ENCODE assay signal across 27 cellular contexts in the genomic region with DNA sequence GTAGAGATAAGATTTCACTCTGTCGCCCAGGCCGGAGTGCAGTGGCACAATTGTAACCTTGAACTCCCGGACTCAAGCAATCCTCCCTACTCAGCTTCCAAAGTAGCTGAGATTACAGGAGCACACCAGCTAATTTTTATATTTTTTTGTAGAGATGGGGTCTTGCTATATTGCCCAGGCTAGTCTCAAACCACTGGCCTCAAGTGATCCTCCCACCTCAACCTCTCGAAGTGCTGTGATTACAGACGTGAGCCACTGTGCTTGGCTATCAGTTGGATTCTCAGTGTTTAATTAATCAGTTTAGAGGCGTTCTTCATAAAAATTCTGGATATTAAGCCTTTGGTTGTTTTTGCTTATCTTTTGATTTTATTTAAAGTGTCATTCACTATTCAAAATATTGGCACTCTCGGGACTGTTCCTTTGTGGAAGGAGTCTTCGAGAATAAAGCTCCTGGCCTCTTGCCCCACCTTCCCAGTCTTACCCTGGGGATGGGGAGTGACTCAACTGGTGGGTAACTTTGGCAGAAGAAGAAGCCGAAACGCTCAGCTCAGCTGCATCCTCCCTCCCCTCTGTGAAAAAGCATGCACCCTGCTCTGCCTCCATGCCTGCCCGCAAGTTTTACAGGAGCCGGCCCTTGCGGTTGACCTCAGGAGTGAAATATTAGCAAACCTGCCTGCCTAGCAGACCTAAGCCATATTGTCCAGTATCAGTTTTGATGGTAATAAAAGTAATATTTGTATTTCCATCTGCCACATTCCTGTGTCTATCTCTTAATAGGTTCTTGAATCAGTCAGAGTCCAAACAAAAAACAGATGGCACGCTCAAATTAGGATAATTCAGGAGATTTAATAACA. TPM values are rescaled to one million over a fixed set of nuclear protein-coding genes. Genes with fewer than 3 reads are reported as not detected.
DNase-seq lines count a peak whose midpoint lies in the region; ATAC-seq and TF ChIP-seq lines count a peak whose summit lies in the region.
"Had no signal": no experiment of that assay in that cellular context is flagged by ENCODE, and none has a peak within 500 bp of the region (broad histone marks: within the 10 kb centered on the region; RNA-seq: fewer than 3 reads in every experiment).

No MANE protein-coding gene starts in this region.

- H2AFZ ChIP-seq in SK-N-SH (ENCODE audit: low read depth), result no peak overlapping the region

- CTCF ChIA-PET in SK-N-SH (lab: Yijun Ruan, JAX), result no interaction called here

- no peak overlapping the region for H3K27ac ChIP-seq in SK-N-SH (ENCODE audit: low read depth in 2 of 2, low read length in 1 of 2)
- H3K27ac ChIP-seq: HL-60, left lung, psoas muscle, RWPE1, skin epidermis, tibial nerve had no signal

- no peak for TF ChIP-seq POLR2A in GM18505 (IDR thresholded peaks at IDR 0.05; ENCODE audit: borderline replicate concordance, extremely low read depth, insufficient read depth, insufficient read length)

- no peaks in the 10 kb centered on the region for H3K79me2 ChIP-seq in SK-N-SH (ENCODE audit: insufficient read depth)

- POLR2A ChIA-PET in SK-N-SH (lab: Yijun Ruan, JAX), result no interaction called here

- TF ChIP-seq CTCF in SK-N-SH (IDR thresholded peaks at IDR 0.05) (no peak), fibroblast of the aortic adventitia (IDR thresholded peaks at IDR 0.05; ENCODE audit: insufficient read depth, low read length) (no peak)

- TF ChIP-seq EP300 in SK-N-SH (IDR thresholded peaks at IDR 0.05; ENCODE audit: borderline replicate concordance in 1 of 2, low read depth in 1 of 2, low read length in 1 of 2), result no peak; a peak in 1 of 4 replicates

- H3K9me2 ChIP-seq in SK-N-SH, result no peaks in the 10 kb centered on the region

- no peak overlapping the region for H3K9ac ChIP-seq in SK-N-SH

- no peaks in the 10 kb centered on the region for H3K9me3 ChIP-seq in SK-N-SH
- H3K9me3 ChIP-seq: BE2C, left lung, psoas muscle, tibial nerve had no signal

- H3K4me2 ChIP-seq in SK-N-SH, result no peak overlapping the region

- H3K36me3 ChIP-seq in SK-N-SH (replicated peaks in 1 of 2; ENCODE audit: control insufficient read depth in 1 of 2, insufficient read depth in 2 of 2, low read length in 1 of 2), result no peaks in the 10 kb centered on the region
- H3K36me3 ChIP-seq: BE2C, left lung, tibial nerve had no signal

- DNase-seq in NCI-H82 (lab: John Stamatoyannopoulos, UW), result peak; percentile 47
- no peak for DNase-seq in NCI-H82 treated with DMSO at 0.1 percent for 48 hours (lab: John Stamatoyannopoulos, UW; ENCODE audit: unreplicated experiment)
- peak; percentile 33 for DNase-seq in SK-N-SH
- DNase-seq in fibroblast of the aortic adventitia (ENCODE audit: low read depth), result peak; percentile 60
- DNase-seq in nucleus accumbens (lab: John Stamatoyannopoulos, UW), result no peak
- no peak for DNase-seq in foreskin melanocyte
- DNase-seq in GF-D8 (lab: John Stamatoyannopoulos, UW), result no peak
- DNase-seq: 8988T; activated CD4-positive, CD25-positive, alpha-beta regulatory T cell treated with anti-CD3 and anti-CD28 coated beads, Interleukin-2, amount 50 U/mL, for 72 hours; activated CD8-positive, alpha-beta T cell treated with anti-CD3 and anti-CD28 coated beads, Interleukin-2, amount 10 ng/mL, durations not matched to agents 7 days and 5 days; activated naive CD4-positive, alpha-beta T cell treated with anti-CD3 and anti-CD28 coated beads for 36 hours; activated T-cell treated with anti-CD3 and anti-CD28 coated beads, Interleukin-2, amount 50 U/mL, for 24 hours; BE2C; cerebellar nuclear complex; head of caudate nucleus; immature natural killer cell; left lung; NCI-H187 treated with DMSO at 0.1 percent for 48 hours; NCI-H446; nephron progenitor cell; psoas muscle; stimulated activated CD4-positive, alpha-beta T cell treated with anti-CD3 and anti-CD28 coated beads, Interleukin-4, amount 100 ng/mL, for 24 hours had no signal

- H3K4me3 ChIP-seq in SK-N-SH (ENCODE audit: low read depth in 2 of 2, low read length in 1 of 2) (no peak overlapping the region), fibroblast of the aortic adventitia (ENCODE audit: low read depth, low read length) (no peak overlapping the region)
- H3K4me3 ChIP-seq: left lung, psoas muscle, skin epidermis, tibial nerve had no signal

- H3K27me3 ChIP-seq in SK-N-SH (ENCODE audit: insufficient read depth), result no peaks in the 10 kb centered on the region
- H3K27me3 ChIP-seq: BE2C, left lung, tibial nerve had no signal

- no peaks in the 10 kb centered on the region for H4K20me1 ChIP-seq in SK-N-SH (ENCODE audit: insufficient read depth)

- no peak for TF ChIP-seq RAD21 in SK-N-SH (IDR thresholded peaks at IDR 0.05; ENCODE audit: low read length)

- 86% methylated on average over 11 of the region's 14 CpGs for WGBS in SK-N-SH (ENCODE audit: low lambda C conversion rate)

- no peak for ATAC-seq in GM18505 (IDR thresholded peaks at IDR 0.05; ENCODE audit: unreplicated experiment)
- ATAC-seq: activated CD8-positive, alpha-beta T cell treated with anti-CD3 and anti-CD28 coated beads, Interleukin-2, amount 10 ng/mL, durations not matched to agents 7 days and 5 days; left lung; psoas muscle had no signal

- no peaks in the 10 kb centered on the region for H3F3A ChIP-seq in SK-N-SH (replicated peaks; ENCODE audit: insufficient read depth)

- peaks cover 0 to 15% of the 10 kb centered on the region in 2 experiments; a peak in 1 of 4 replicates for H3K4me1 ChIP-seq in SK-N-SH (ENCODE audit: control insufficient read depth in 1 of 2, insufficient read depth in 2 of 2, low read depth in 1 of 2, low read length in 1 of 2)
- H3K4me1 ChIP-seq: BE2C, left lung, psoas muscle, tibial nerve had no signal

TF ChIP-seq in SK-N-SH, 30 proteins besides CTCF, POLR2A, EP300 and RAD21:
- no peak for TF ChIP-seq RXRA (IDR thresholded peaks at IDR 0.05; ENCODE audit: borderline replicate concordance, low read depth)
- peak; percentile 54; the same call in 1 of the 2 replicates for TF ChIP-seq RCOR1 (IDR thresholded peaks at IDR 0.05; ENCODE audit: low read length)
- no peak for TF ChIP-seq TEAD4 (IDR thresholded peaks at IDR 0.05; ENCODE audit: borderline replicate concordance, insufficient read depth)
- TF ChIP-seq FOSL2 (IDR thresholded peaks at IDR 0.05; ENCODE audit: borderline replicate concordance, low read depth), result no peak
- peak; percentile 27; the same call in 1 of the 2 replicates for TF ChIP-seq TCF12 (IDR thresholded peaks at IDR 0.05)
- no peak for TF ChIP-seq GATA2 (CRISPR knock-in tag; IDR thresholded peaks at IDR 0.05)

RNA-seq across cellular contexts. Expression of a gene that starts 11.3 kb away (rescaled TPM):
- 6.8 and 11.1 TPM in 2 replicates for polyA plus RNA-seq in SK-N-SH (2012; rRNA removed)
- 3.3 and 5.5 TPM in 2 replicates for polyA plus RNA-seq in SK-N-SH (2012; cell fraction: cytosol; rRNA removed)
- 23.7 and 41.7 TPM in 2 replicates for polyA plus RNA-seq in SK-N-SH (2012; cell fraction: nucleus; rRNA removed)
- total RNA-seq in fibroblast of the aortic adventitia (ENCODE audit: low replicate concordance), result 24.0 and 33.2 TPM in 2 replicates

Comparison
In these comparisons a context has a peak if more than half of its experiments do, and no peak if none do; other contexts are left out.
1. DNase-seq: peak in NCI-H82 (single experiment), SK-N-SH (single experiment) and fibroblast of the aortic adventitia (single experiment); none in NCI-H82 treated with DMSO at 0.1 percent for 48 hours (single experiment), nucleus accumbens (0 of 56), foreskin melanocyte (single experiment) and GF-D8 (single experiment).